19 cellular contexts compared by ENCODE assay signal in genomic region chr12:88309546-88309945, GRCh38.
DNase-seq lines count a peak whose midpoint lies in the region; ATAC-seq and TF ChIP-seq lines count a peak whose summit lies in the region.
"Had no signal": no experiment of that assay in that cellular context is flagged by ENCODE, and none has a peak within 500 bp of the region (broad histone marks: within the 10 kb centered on the region; RNA-seq: fewer than 3 reads in every experiment).

No MANE protein-coding gene starts in this region.

- no peak for TF ChIP-seq CTCF in PC-3 (conservative IDR thresholded peaks at IDR 0.05; ENCODE audit: low read depth, low read length)
- no peak for TF ChIP-seq CTCF in choroid plexus epithelial cell (conservative IDR thresholded peaks at IDR 0.05; ENCODE audit: low read depth, low read length)
- no peak for TF ChIP-seq CTCF in upper lobe of right lung (IDR thresholded peaks at IDR 0.05)
- no peak for TF ChIP-seq CTCF in left lung (IDR thresholded peaks at IDR 0.05)

- POLR2A ChIA-PET in PC-3 (lab: Charles Lee; ENCODE audit: unreplicated experiment): no interaction called here

- H3K27me3 ChIP-seq in PC-3 (ENCODE audit: low read length): no peaks in the 10 kb centered on the region
- H3K27me3 ChIP-seq in upper lobe of right lung: no peaks in the 10 kb centered on the region
- no peaks in the 10 kb centered on the region for H3K27me3 ChIP-seq in left lung
- H3K27me3 ChIP-seq: BLaER1, colonic mucosa had no signal

- H3K4me3 ChIP-seq in PC-3 (ENCODE audit: low read length): peak overlapping the region; percentile 13; the same call in 1 of the 2 replicates
- no peak overlapping the region for H3K4me3 ChIP-seq in choroid plexus epithelial cell (ENCODE audit: low read depth, low read length)
- H3K4me3 ChIP-seq in mesodermal cell (ENCODE audit: extremely low read depth, insufficient read depth, low read length, poor library complexity, severe bottlenecking): no peak overlapping the region
- no peak overlapping the region for H3K4me3 ChIP-seq in upper lobe of right lung
- no peak overlapping the region for H3K4me3 ChIP-seq in left lung
- H3K4me3 ChIP-seq: BLaER1, colonic mucosa, lung had no signal

- H3K27ac ChIP-seq in PC-3 (ENCODE audit: low read length) (peak overlapping the region; percentile 97), mesodermal cell (ENCODE audit: low read depth, low read length, severe bottlenecking) (peak overlapping the region; percentile 37), upper lobe of right lung (no peak overlapping the region), left lung (no peak overlapping the region)
- H3K27ac ChIP-seq: BLaER1, colonic mucosa had no signal

- H3K9me3 ChIP-seq in PC-3 (ENCODE audit: low read length) (no peaks in the 10 kb centered on the region), mesodermal cell (ENCODE audit: control insufficient read depth, low read length) (no peaks in the 10 kb centered on the region), upper lobe of right lung (no peaks in the 10 kb centered on the region), left lung (no peaks in the 10 kb centered on the region)
- H3K9me3 ChIP-seq: BLaER1, colonic mucosa had no signal

- intact Hi-C loops in PC-3 (cut with micrococcal nuclease) (no loop called here), upper lobe of right lung (cut with DNase I) (no loop called here), left lung (cut with DNase I) (no loop called here)

- no peaks in the 10 kb centered on the region for H4K20me1 ChIP-seq in PC-3 (ENCODE audit: low read length)
- H4K20me1 ChIP-seq: BLaER1 had no signal

- no peaks in the 10 kb centered on the region for H3F3A ChIP-seq in PC-3 (ENCODE audit: low read length, unreplicated experiment)

- no peaks in the 10 kb centered on the region for H3K79me2 ChIP-seq in PC-3 (ENCODE audit: low read length)

- no TSS peak for BruUV-seq in PC-3 (replicated peaks; lab: Mats Ljungman, UMichigan)

- no CpG with 5 or more reads among the region's 2 CpGs for WGBS in mesodermal cell (ENCODE audit: insufficient coverage in 2 of 2), 2 experiments

- CTCF ChIA-PET in PC-3 (lab: Charles Lee): no interaction called here

- H3K9ac ChIP-seq in PC-3 (ENCODE audit: low read length): peak overlapping the region; percentile 81
- H3K9ac ChIP-seq: BLaER1 had no signal

- H3K36me3 ChIP-seq in PC-3 (ENCODE audit: low read depth, low read length): no peaks in the 10 kb centered on the region
- no peaks in the 10 kb centered on the region for H3K36me3 ChIP-seq in mesodermal cell (ENCODE audit: control insufficient read depth, insufficient read depth, low read length)
- H3K36me3 ChIP-seq in upper lobe of right lung: no peaks in the 10 kb centered on the region
- H3K36me3 ChIP-seq in left lung: no peaks in the 10 kb centered on the region
- H3K36me3 ChIP-seq: BLaER1, colonic mucosa had no signal

- peak; percentile 76 for ATAC-seq in PC-3
- no peak for ATAC-seq in upper lobe of right lung
- no peak for ATAC-seq in left lung
- ATAC-seq: activated T-cell treated with anti-CD3 and anti-CD28 coated beads, Interleukin-2, amount 50 U/mL, for 4 hours; esophagus mucosa had no signal

- DNase-seq in EH (ENCODE audit: low read depth) (peak; percentile 90), PC-3 (peak; percentile 84), choroid plexus epithelial cell (ENCODE audit: low read depth) (peak; percentile 81), upper lobe of right lung (no peak), left lung (no peak), NCI-H146 treated with DMSO at 0.1 percent for 48 hours (lab: John Stamatoyannopoulos, UW; ENCODE audit: unreplicated experiment) (no peak), cerebellar cortex (ENCODE audit: low spot score) (no peak)
- DNase-seq: activated T-cell treated with anti-CD3 and anti-CD28 coated beads, Interleukin-2, amount 50 U/mL, for 4 hours; colonic mucosa; DMS153; MM.1S; NCI-H2029; NCI-H510A; retina; stimulated activated CD4-positive, alpha-beta T cell treated with anti-CD3 and anti-CD28 coated beads, Interleukin-2, amount 100 ng/mL, for 24 hours had no signal

- H3K4me1 ChIP-seq in PC-3 (ENCODE audit: insufficient read depth, low read length): peaks cover 33% of the 10 kb centered on the region
- H3K4me1 ChIP-seq in mesodermal cell (ENCODE audit: control insufficient read depth, insufficient read depth, low read length, poor library complexity, severe bottlenecking): peaks cover 8% of the 10 kb centered on the region
- H3K4me1 ChIP-seq in upper lobe of right lung: no peaks in the 10 kb centered on the region
- no peaks in the 10 kb centered on the region for H3K4me1 ChIP-seq in left lung
- H3K4me1 ChIP-seq: BLaER1, colonic mucosa had no signal

- H3K9me2 ChIP-seq in PC-3 (replicated peaks; ENCODE audit: low read length): no peaks in the 10 kb centered on the region

- no peak overlapping the region for H2AFZ ChIP-seq in PC-3 (ENCODE audit: low read length)

- peak overlapping the region; percentile 68 for H3K4me2 ChIP-seq in PC-3 (ENCODE audit: low read length)
- H3K4me2 ChIP-seq: BLaER1 had no signal

Comparison
In these comparisons a context has a peak if more than half of its experiments do, and no peak if none do; other contexts are left out.
1. DNase-seq: peak in EH (single experiment), PC-3 (single experiment) and choroid plexus epithelial cell (single experiment); none in upper lobe of right lung (single experiment), left lung (0 of 2), NCI-H146 treated with DMSO at 0.1 percent for 48 hours (single experiment) and cerebellar cortex (single experiment).
2. H3K27ac ChIP-seq: peak in PC-3 (single experiment) and mesodermal cell (single experiment); none in upper lobe of right lung (single experiment) and left lung (0 of 2).